Comparison of ENCODE assay signal across 8 cellular contexts in genomic region chr19:17078920-17079709, GRCh38. TPM values are rescaled to one million over a fixed set of nuclear protein-coding genes. Genes with fewer than 3 reads are reported as not detected.
DNase-seq lines count a peak whose midpoint lies in the region; ATAC-seq and TF ChIP-seq lines count a peak whose summit lies in the region.

No MANE protein-coding gene starts in this region.

- H3K4me3 Mint-ChIP-seq in CD14-positive monocyte = peak overlapping the region in 1 of 2 donors; percentile 100

- no peak overlapping the region for H2BK120ac ChIP-seq in neuronal stem cell (ENCODE audit: low read depth, low read length)

- peak overlapping the region; percentile 94 for H3K27ac ChIP-seq in OCI-LY3 (ENCODE audit: low read length)
- peak overlapping the region; percentile 56 for H3K27ac ChIP-seq in ectodermal cell (ENCODE audit: insufficient read depth, low read depth, low read length, poor library complexity, severe bottlenecking)
- H3K27ac ChIP-seq in neuronal stem cell (replicated peaks; ENCODE audit: low read length) = no peak overlapping the region

- no peak overlapping the region for H3K14ac ChIP-seq in neuronal stem cell (ENCODE audit: low read length)

- intact Hi-C loops in CD14-positive monocyte (cut with micrococcal nuclease) = loop anchor here (5.0 kb wide), 4 partner anchors 33 to 148 kb away; partner anchors contain the start of gene OCEL1 (in 1 of the 2)

- H2BK12ac ChIP-seq in neuronal stem cell (ENCODE audit: low read length) = no peak overlapping the region

- peak overlapping the region; percentile 46 for H3K18ac ChIP-seq in neuronal stem cell (ENCODE audit: low read length)

- no peak overlapping the region for H2BK5ac ChIP-seq in neuronal stem cell (ENCODE audit: low read length)

- no peak overlapping the region for H4K91ac ChIP-seq in neuronal stem cell (ENCODE audit: low read depth, low read length, poor library complexity)

- peaks cover 75% of the 10 kb centered on the region for H4K20me1 ChIP-seq in OCI-LY3 (ENCODE audit: insufficient read depth, low read length)

- no peak for TF ChIP-seq CTCF in CD14-positive monocyte (IDR thresholded peaks at IDR 0.05)
- no peak for TF ChIP-seq CTCF in OCI-LY3 (IDR thresholded peaks at IDR 0.05; ENCODE audit: low read depth, low read length)

- no peaks in the 10 kb centered on the region for H3K9me3 Mint-ChIP-seq in CD14-positive monocyte

- peaks cover 43 to 65% of the 10 kb centered on the region in 2 donors for H3K36me3 Mint-ChIP-seq in CD14-positive monocyte

- WGBS in ectodermal cell, 2 experiments = 74 to 76% methylated on average over 19 of the region's 19 CpGs
- WGBS in neuronal stem cell (ENCODE audit: extremely low coverage in 2 of 2, insufficient read length in 2 of 2, insufficient replicate concordance in 1 of 2), 2 donors = no CpG with 5 or more reads among the region's 19 CpGs

- H3K79me2 ChIP-seq in OCI-LY3 (ENCODE audit: low read length) = peaks cover 91% of the 10 kb centered on the region

- H3K4me2 ChIP-seq in OCI-LY3 (ENCODE audit: low read length) = peak overlapping the region; percentile 90
- H3K4me2 ChIP-seq in neuronal stem cell (ENCODE audit: insufficient read depth, low read length, poor library complexity, severe bottlenecking) = peak overlapping the region; percentile 48

- H3K4me3 ChIP-seq in OCI-LY3 (ENCODE audit: low read length) (peak overlapping the region; percentile 75), ectodermal cell (ENCODE audit: insufficient read depth, low read depth, low read length) (no peak overlapping the region), neuronal stem cell (ENCODE audit: low read length in 2 of 2) (peak overlapping the region in 1 of 2 donors; percentile 40)

- H3K4me1 Mint-ChIP-seq in CD14-positive monocyte = peaks cover 67% of the 10 kb centered on the region

- peaks cover 12% of the 10 kb centered on the region for H3K79me1 ChIP-seq in neuronal stem cell (ENCODE audit: low read depth, low read length)

- H3K4ac ChIP-seq in neuronal stem cell (ENCODE audit: low read length) = no peak overlapping the region

- H3K9ac ChIP-seq in OCI-LY3 (ENCODE audit: low read length) (peak overlapping the region; percentile 79), neuronal stem cell (ENCODE audit: low read depth, low read length, poor library complexity) (no peak overlapping the region)

- H2AFZ ChIP-seq in OCI-LY3 (ENCODE audit: low read depth, low read length) (no peak overlapping the region), neuronal stem cell (ENCODE audit: low read length) (peak overlapping the region; percentile 83)

- peaks cover 57% of the 10 kb centered on the region for H3K4me1 ChIP-seq in OCI-LY3 (ENCODE audit: low read length)
- H3K4me1 ChIP-seq in ectodermal cell (ENCODE audit: control insufficient read depth, insufficient read depth, low read length) = peaks cover 25% of the 10 kb centered on the region
- peaks cover 20 to 31% of the 10 kb centered on the region in 2 donors for H3K4me1 ChIP-seq in neuronal stem cell (ENCODE audit: control insufficient read depth in 2 of 2, insufficient read depth in 1 of 2, low read depth in 1 of 2, low read length in 2 of 2)

- H3K27ac Mint-ChIP-seq in CD14-positive monocyte = peak overlapping the region; percentile 61 to 98 (median 83)

- H3K27me3 Mint-ChIP-seq in CD14-positive monocyte (ENCODE audit: low read depth in 3 of 3) = peaks cover 0 to 3% (median 0%) of the 10 kb centered on the region in 3 donors

- H3K27me3 ChIP-seq in OCI-LY3 (ENCODE audit: low read depth, low read length) (no peaks in the 10 kb centered on the region), ectodermal cell (ENCODE audit: control insufficient read depth, insufficient read depth, low read length, poor library complexity, severe bottlenecking) (no peaks in the 10 kb centered on the region), neuronal stem cell (ENCODE audit: control insufficient read depth in 3 of 3, insufficient read depth in 3 of 3, low read depth in 1 of 3, low read length in 3 of 3) (peaks cover 0 to 4% (median 0%) of the 10 kb centered on the region in 3 experiments)

- H3K36me3 ChIP-seq in OCI-LY3 (replicated peaks; ENCODE audit: low read depth, low read length) (peaks cover 20% of the 10 kb centered on the region), ectodermal cell (ENCODE audit: control insufficient read depth, insufficient read depth, low read length) (no peaks in the 10 kb centered on the region), neuronal stem cell (replicated peaks in 1 of 2; ENCODE audit: control insufficient read depth in 2 of 2, insufficient read depth in 2 of 2, low read length in 2 of 2) (peaks cover 0 to 27% of the 10 kb centered on the region in 2 donors)

- H2AK5ac ChIP-seq in neuronal stem cell (ENCODE audit: low read depth, low read length) = no peak overlapping the region

- H3K23ac ChIP-seq in neuronal stem cell (ENCODE audit: low read depth, low read length, poor library complexity) = no peak overlapping the region

- TF ChIP-seq POLR2A in GM18505 (IDR thresholded peaks at IDR 0.05; ENCODE audit: borderline replicate concordance, extremely low read depth, insufficient read depth, insufficient read length) = no peak

- H4K8ac ChIP-seq in neuronal stem cell (ENCODE audit: low read depth, low read length) = no peak overlapping the region

- DNase-seq in CD14-positive monocyte (ENCODE audit: low spot score) = no peak
- no peak for DNase-seq in neuronal stem cell (ENCODE audit: low spot score)
- no peak for DNase-seq in stimulated activated CD4-positive, alpha-beta T cell treated with anti-CD3 and anti-CD28 coated beads, Interleukin-12 subunit alpha, Interleukin-12 subunit beta, amount 100 ng/mL, for 4 hours
- no peak for DNase-seq in NCI-H2107 (lab: John Stamatoyannopoulos, UW)
- no peak for DNase-seq in HT-29 (ENCODE audit: low spot score)

- H3K9me3 ChIP-seq in OCI-LY3 (ENCODE audit: insufficient read depth, low read length) (no peaks in the 10 kb centered on the region), ectodermal cell (ENCODE audit: control insufficient read depth, low read length) (no peaks in the 10 kb centered on the region), neuronal stem cell (replicated peaks in 1 of 2; ENCODE audit: control insufficient read depth in 2 of 2, insufficient read depth in 1 of 2, low read depth in 1 of 2, low read length in 2 of 2) (no peaks in the 10 kb centered on the region)

- ATAC-seq in GM18505 (IDR thresholded peaks at IDR 0.05; ENCODE audit: unreplicated experiment) = no peak

- no peak overlapping the region for H2BK15ac ChIP-seq in neuronal stem cell (ENCODE audit: low read length)

RNA-seq across cellular contexts. Expression of gene MYO9B, which starts 3.5 kb away (rescaled TPM):
- 1 to 10 TPM; 5.9 to 7.5 TPM for polyA plus RNA-seq in CD14-positive monocyte
- polyA plus RNA-seq in ectodermal cell (2013, experiment 1 of 4) = 66.6 TPM
- polyA plus RNA-seq in ectodermal cell (2013, experiment 2 of 4) = 66.6 TPM
- polyA plus RNA-seq in ectodermal cell (2013, experiment 3 of 4) = 49.2 TPM
- 47.1 TPM for polyA plus RNA-seq in ectodermal cell (2013, experiment 4 of 4)
- polyA plus RNA-seq in neuronal stem cell (2013, experiment 1 of 2) = 22.7 TPM
- polyA plus RNA-seq in neuronal stem cell (2013, experiment 2 of 2) = 23.8 TPM
- 63.4 and 67.9 TPM in 2 replicates for total RNA-seq in HT-29 (2014; rRNA removed; shearing (Covaris generic))

RNA-seq across cellular contexts. Expression of gene HAUS8, which starts 3.9 kb away (rescaled TPM):
- polyA plus RNA-seq in CD14-positive monocyte = 1 to 10 TPM; 2.5 to 4.4 TPM
- polyA plus RNA-seq in ectodermal cell (2013, experiment 1 of 4) = 24.9 TPM
- 23.1 TPM for polyA plus RNA-seq in ectodermal cell (2013, experiment 2 of 4)
- 23.9 TPM for polyA plus RNA-seq in ectodermal cell (2013, experiment 3 of 4)
- 20.1 TPM for polyA plus RNA-seq in ectodermal cell (2013, experiment 4 of 4)
- polyA plus RNA-seq in neuronal stem cell (2013, experiment 1 of 2) = 26.5 TPM
- 27.2 TPM for polyA plus RNA-seq in neuronal stem cell (2013, experiment 2 of 2)
- 9.1 and 11.7 TPM in 2 replicates for total RNA-seq in HT-29 (2014; rRNA removed; shearing (Covaris generic))

RNA-seq across cellular contexts. Expression of gene CPAMD8, which starts 52.5 kb away (rescaled TPM):
- 1 to 10 TPM; 5.1 to 5.4 TPM for polyA plus RNA-seq in CD14-positive monocyte
- polyA plus RNA-seq in ectodermal cell (2013, experiment 1 of 4) = 25.5 TPM
- polyA plus RNA-seq in ectodermal cell (2013, experiment 2 of 4) = 28.2 TPM
- 21.0 TPM for polyA plus RNA-seq in ectodermal cell (2013, experiment 3 of 4)
- polyA plus RNA-seq in ectodermal cell (2013, experiment 4 of 4) = 24.6 TPM
- 21.3 TPM for polyA plus RNA-seq in neuronal stem cell (2013, experiment 1 of 2)
- polyA plus RNA-seq in neuronal stem cell (2013, experiment 2 of 2) = 22.3 TPM
- total RNA-seq in HT-29 (2014; rRNA removed; shearing (Covaris generic)) = not detected in 2 replicates
